Comparison of ENCODE assay signal across 8 cellular contexts in genomic region chrX:140762061-140762460, GRCh38. TPM values are rescaled to one million over a fixed set of nuclear protein-coding genes. Genes with fewer than 3 reads are reported as not detected.
DNase-seq lines count a peak whose midpoint lies in the region; ATAC-seq and TF ChIP-seq lines count a peak whose summit lies in the region.

No MANE protein-coding gene starts in this region.

- H3K27ac Mint-ChIP-seq in natural killer cell, result peak overlapping the region in 1 of 2 donors; percentile 49
- H3K27ac Mint-ChIP-seq in natural killer cell treated with Interleukin-12 subunit alpha and Interleukin-12 subunit beta and Interleukin-15 and Interleukin-18, amount 100 ng/mL, for 72 hours, result no peak overlapping the region
- H3K27ac Mint-ChIP-seq in activated CD4-positive, alpha-beta T cell treated with anti-CD3 and anti-CD28 coated beads, Interleukin-2, amount 10 ng/mL, durations not matched to agents 24 days and 14 days, result no peak overlapping the region

- no peaks in the 10 kb centered on the region for H3K9me3 ChIP-seq in MG63
- H3K9me3 ChIP-seq in gastroesophageal sphincter, result no peaks in the 10 kb centered on the region
- H3K9me3 ChIP-seq in parathyroid adenoma (ENCODE audit: control insufficient read depth, low read length), result no peaks in the 10 kb centered on the region

- peaks cover 5 to 31% of the 10 kb centered on the region in 2 donors for H3K27me3 Mint-ChIP-seq in natural killer cell (ENCODE audit: low read depth in 2 of 2)
- H3K27me3 Mint-ChIP-seq in natural killer cell treated with Interleukin-12 subunit alpha and Interleukin-12 subunit beta and Interleukin-15 and Interleukin-18, amount 100 ng/mL, for 72 hours, result peaks cover 8 to 34% of the 10 kb centered on the region in 2 donors
- H3K27me3 Mint-ChIP-seq in activated CD4-positive, alpha-beta T cell treated with anti-CD3 and anti-CD28 coated beads, Interleukin-2, amount 10 ng/mL, durations not matched to agents 24 days and 14 days, result peaks cover 14% of the 10 kb centered on the region

- H3K9me3 Mint-ChIP-seq in natural killer cell, result no peaks in the 10 kb centered on the region
- no peaks in the 10 kb centered on the region for H3K9me3 Mint-ChIP-seq in natural killer cell treated with Interleukin-12 subunit alpha and Interleukin-12 subunit beta and Interleukin-15 and Interleukin-18, amount 100 ng/mL, for 72 hours
- H3K9me3 Mint-ChIP-seq in activated CD4-positive, alpha-beta T cell treated with anti-CD3 and anti-CD28 coated beads, Interleukin-2, amount 10 ng/mL, durations not matched to agents 24 days and 14 days, result no peaks in the 10 kb centered on the region

- H3K4me2 ChIP-seq in parathyroid adenoma (ENCODE audit: low read length), result no peak overlapping the region

- TF ChIP-seq CTCF in natural killer cell (IDR thresholded peaks at IDR 0.05) (no peak), gastroesophageal sphincter (IDR thresholded peaks at IDR 0.05) (peak; percentile 17 to 74 (median 46)), parathyroid adenoma (IDR thresholded peaks at IDR 0.05) (peak; percentile 62)

- DNase-seq in natural killer cell (no peak), GOT3 (lab: John Stamatoyannopoulos, UW) (peak; percentile 1), MG63 (peak; percentile 41)
- DNase-seq in natural killer cell treated with Interleukin-12 subunit alpha and Interleukin-12 subunit beta and Interleukin-15 and Interleukin-18, amount 100 ng/mL, for 72 hours (ENCODE audit: low spot score), result no peak
- DNase-seq in activated CD4-positive, alpha-beta T cell treated with anti-CD3 and anti-CD28 coated beads, Interleukin-2, amount 10 ng/mL, durations not matched to agents 24 days and 14 days, result peak; percentile 74

- ATAC-seq in natural killer cell (peak in 1 of 3 donors; percentile 61), gastroesophageal sphincter (peak; percentile 59), HG03439 (IDR thresholded peaks at IDR 0.05; ENCODE audit: unreplicated experiment) (no peak)
- no peak for ATAC-seq in natural killer cell treated with Interleukin-12 subunit alpha and Interleukin-12 subunit beta and Interleukin-15 and Interleukin-18, amount 100 ng/mL, for 72 hours

- H3K79me2 ChIP-seq in parathyroid adenoma, result no peaks in the 10 kb centered on the region

- H3K27ac ChIP-seq in gastroesophageal sphincter, result no peak overlapping the region
- no peak overlapping the region for H3K27ac ChIP-seq in parathyroid adenoma

- no peak for TF ChIP-seq POLR2A in gastroesophageal sphincter (IDR thresholded peaks at IDR 0.05)

- H3K27me3 ChIP-seq in MG63 (no peaks in the 10 kb centered on the region), gastroesophageal sphincter (no peaks in the 10 kb centered on the region), parathyroid adenoma (ENCODE audit: control insufficient read depth, insufficient read depth, low read length) (no peaks in the 10 kb centered on the region)

- H3K36me3 ChIP-seq in MG63, result no peaks in the 10 kb centered on the region
- no peaks in the 10 kb centered on the region for H3K36me3 ChIP-seq in gastroesophageal sphincter
- no peaks in the 10 kb centered on the region for H3K36me3 ChIP-seq in parathyroid adenoma (ENCODE audit: control insufficient read depth, insufficient read depth, low read length)

- H3K9ac ChIP-seq in parathyroid adenoma, result no peak overlapping the region

- intact Hi-C loops in natural killer cell (cut with micrococcal nuclease), result no loop called here
- intact Hi-C loops in activated CD4-positive, alpha-beta T cell treated with anti-CD3 and anti-CD28 coated beads, Interleukin-2, amount 10 ng/mL, durations not matched to agents 24 days and 14 days (cut with micrococcal nuclease), result loop anchor here (10.0 kb wide), 1 partner anchor 153 kb away; no protein-coding TSS in a partner anchor

- 0 to 2% methylated on average over 6 to 7 of the region's 7 CpGs for WGBS in gastroesophageal sphincter (ENCODE audit: low coverage in 1 of 2), 2 donors

- H3K4me1 Mint-ChIP-seq in natural killer cell, result peaks cover 0 to 14% of the 10 kb centered on the region in 2 donors
- H3K4me1 Mint-ChIP-seq in natural killer cell treated with Interleukin-12 subunit alpha and Interleukin-12 subunit beta and Interleukin-15 and Interleukin-18, amount 100 ng/mL, for 72 hours (ENCODE audit: low read depth in 2 of 2), result peaks cover 0 to 5% of the 10 kb centered on the region in 2 donors
- peaks cover 3% of the 10 kb centered on the region for H3K4me1 Mint-ChIP-seq in activated CD4-positive, alpha-beta T cell treated with anti-CD3 and anti-CD28 coated beads, Interleukin-2, amount 10 ng/mL, durations not matched to agents 24 days and 14 days

- no peak overlapping the region for H3K4me3 ChIP-seq in MG63
- no peak overlapping the region for H3K4me3 ChIP-seq in gastroesophageal sphincter
- H3K4me3 ChIP-seq in parathyroid adenoma (ENCODE audit: low read depth, low read length), result no peak overlapping the region

- H3K36me3 Mint-ChIP-seq in natural killer cell, result no peaks in the 10 kb centered on the region
- no peaks in the 10 kb centered on the region for H3K36me3 Mint-ChIP-seq in natural killer cell treated with Interleukin-12 subunit alpha and Interleukin-12 subunit beta and Interleukin-15 and Interleukin-18, amount 100 ng/mL, for 72 hours
- no peaks in the 10 kb centered on the region for H3K36me3 Mint-ChIP-seq in activated CD4-positive, alpha-beta T cell treated with anti-CD3 and anti-CD28 coated beads, Interleukin-2, amount 10 ng/mL, durations not matched to agents 24 days and 14 days (ENCODE audit: low read depth)

- H3K4me1 ChIP-seq in gastroesophageal sphincter (peaks cover 0 to 9% (median 0%) of the 10 kb centered on the region in 3 donors), parathyroid adenoma (no peaks in the 10 kb centered on the region)

- H3K4me3 Mint-ChIP-seq in natural killer cell, result peak overlapping the region; percentile 51
- no peak overlapping the region for H3K4me3 Mint-ChIP-seq in natural killer cell treated with Interleukin-12 subunit alpha and Interleukin-12 subunit beta and Interleukin-15 and Interleukin-18, amount 100 ng/mL, for 72 hours
- no peak overlapping the region for H3K4me3 Mint-ChIP-seq in activated CD4-positive, alpha-beta T cell treated with anti-CD3 and anti-CD28 coated beads, Interleukin-2, amount 10 ng/mL, durations not matched to agents 24 days and 14 days

- no peak for TF ChIP-seq EP300 in gastroesophageal sphincter (IDR thresholded peaks at IDR 0.05)

- no peak overlapping the region for H2AFZ ChIP-seq in parathyroid adenoma

RNA-seq across cellular contexts. Expression of gene LINC00632, which starts 52.5 kb away (rescaled TPM):
- total RNA-seq in natural killer cell, result under 1 TPM; 0.12 to 0.43 (median 0.16) TPM
- total RNA-seq in natural killer cell treated with Interleukin-12 subunit alpha and Interleukin-12 subunit beta and Interleukin-15 and Interleukin-18, amount 100 ng/mL, for 72 hours, result 1 to 10 TPM in 1 of 2 donors, not detected in 1; 1.0 TPM
- 1.6 and 2.5 TPM in 2 replicates for total RNA-seq in MG63 (2014; rRNA removed; shearing (Covaris generic); ENCODE audit: low replicate concordance)
- 5.1 and 5.8 TPM in 2 replicates for total RNA-seq in activated CD4-positive, alpha-beta T cell treated with anti-CD3 and anti-CD28 coated beads, Interleukin-2, amount 10 ng/mL, durations not matched to agents 24 days and 14 days
- 10 to 100 TPM; 18.2 to 29.6 (median 21.2) TPM for total RNA-seq in gastroesophageal sphincter

Comparison
In these comparisons a context has a peak if more than half of its experiments do, and no peak if none do; other contexts are left out.
1. DNase-seq: peak in GOT3 (single experiment), MG63 (single experiment) and activated CD4-positive, alpha-beta T cell treated with anti-CD3 and anti-CD28 coated beads, Interleukin-2, amount 10 ng/mL, durations not matched to agents 24 days and 14 days (single experiment); none in natural killer cell (single experiment) and natural killer cell treated with Interleukin-12 subunit alpha and Interleukin-12 subunit beta and Interleukin-15 and Interleukin-18, amount 100 ng/mL, for 72 hours (single experiment).